Comparison of ENCODE assay signal across 2 cellular contexts in genomic region chr5:115838885-115839518, GRCh38.
TF ChIP-seq lines count a peak whose summit lies in the region.

No MANE protein-coding gene starts in this region.

TF ChIP-seq in GM12891, 5 proteins besides CTCF, POLR2A, EP300 and RAD21:
- TF ChIP-seq POU2F2 (IDR thresholded peaks at IDR 0.05; ENCODE audit: low read depth, low read length) (no peak), PAX5 (IDR thresholded peaks at IDR 0.05; ENCODE audit: insufficient read depth, low read length, severe bottlenecking) (no peak), POLR2AphosphoS5 (IDR thresholded peaks at IDR 0.05; ENCODE audit: low read depth, low read length) (no peak)

TF ChIP-seq in IMR-90, 13 proteins besides CTCF, POLR2A, EP300 and RAD21:
- TF ChIP-seq, protein P1, sequence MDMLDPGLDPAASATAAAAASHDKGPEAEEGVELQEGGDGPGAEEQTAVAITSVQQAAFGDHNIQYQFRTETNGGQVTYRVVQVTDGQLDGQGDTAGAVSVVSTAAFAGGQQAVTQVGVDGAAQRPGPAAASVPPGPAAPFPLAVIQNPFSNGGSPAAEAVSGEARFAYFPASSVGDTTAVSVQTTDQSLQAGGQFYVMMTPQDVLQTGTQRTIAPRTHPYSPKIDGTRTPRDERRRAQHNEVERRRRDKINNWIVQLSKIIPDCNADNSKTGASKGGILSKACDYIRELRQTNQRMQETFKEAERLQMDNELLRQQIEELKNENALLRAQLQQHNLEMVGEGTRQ (IDR thresholded peaks at IDR 0.05; ENCODE audit: low read depth, low read length), result no peak
- TF ChIP-seq RCOR1 (IDR thresholded peaks at IDR 0.05; ENCODE audit: insufficient replicate concordance, low read length) (no peak), RFX5 (IDR thresholded peaks at IDR 0.05; ENCODE audit: low read depth, low read length) (no peak), NFE2L2 (IDR thresholded peaks at IDR 0.05; ENCODE audit: low read depth, low read length) (no peak), MAZ (IDR thresholded peaks at IDR 0.05; ENCODE audit: borderline replicate concordance, low read depth, low read length) (no peak), MAFK (IDR thresholded peaks at IDR 0.05; ENCODE audit: low read depth, low read length) (no peak), SMC3 (IDR thresholded peaks at IDR 0.05; ENCODE audit: low read depth, low read length) (peak; percentile 33; the same call in 1 of the 2 replicates)
TF ChIP-seq in IMR-90: peak in this region for 1.
